In the genomic region with DNA sequence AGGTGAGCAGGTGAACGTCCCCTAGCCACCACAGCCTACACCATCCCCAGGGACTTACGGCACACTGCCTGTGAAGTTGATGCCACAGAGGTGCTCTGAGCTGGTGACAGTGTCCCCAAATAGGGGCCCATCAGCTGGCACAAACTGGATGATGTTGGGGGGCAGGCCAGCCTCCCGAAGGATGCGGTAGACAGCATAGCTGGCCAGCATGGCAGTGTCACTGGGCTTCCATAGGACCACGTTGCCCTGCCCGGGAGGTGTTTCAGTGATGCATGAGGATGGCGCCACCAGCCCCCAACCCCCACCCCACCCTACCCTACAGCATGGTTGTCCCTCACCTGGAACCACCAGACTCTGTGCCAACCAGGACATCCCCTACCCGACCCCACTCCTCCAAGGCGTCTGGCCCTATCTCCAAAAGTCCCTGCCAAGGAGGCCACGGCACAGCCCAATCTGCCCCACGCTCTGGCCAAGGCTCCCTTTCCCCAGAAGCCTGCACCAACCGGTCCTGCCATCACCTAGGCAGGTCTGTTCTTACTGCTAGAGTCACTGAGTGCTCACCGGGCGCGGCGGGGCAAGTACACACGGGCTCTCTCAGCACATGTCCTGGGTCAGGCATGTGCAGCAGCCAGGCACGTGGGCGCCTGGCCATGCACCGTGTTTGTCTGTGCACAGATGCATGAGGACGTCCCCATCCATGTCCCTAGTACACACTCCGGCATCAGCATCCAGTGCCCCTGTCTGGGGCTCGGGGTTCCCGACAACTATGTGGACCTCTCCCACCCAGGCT, we compare ENCODE assay signal across 29 cellular contexts. TPM values are rescaled to one million over a fixed set of nuclear protein-coding genes. Genes with fewer than 3 reads are reported as not detected.
"Had no signal": no experiment of that assay in that cellular context is flagged by ENCODE, and none has a peak within 500 bp of the region (broad histone marks: within the 10 kb centered on the region; RNA-seq: fewer than 3 reads in every experiment).

No MANE protein-coding gene starts in this region.

- ATAC-seq: activated CD8-positive, alpha-beta T cell treated with anti-CD3 and anti-CD28 coated beads for 36 hours; naive thymus-derived CD8-positive, alpha-beta T cell; sciatic nerve; stimulated activated memory B cell treated with anti-CD40 and anti-IgM and Interleukin-4, amounts not matched to agents 10 μg/mL and 1 μg/mL and 100 μg/mL, for 72 hours; upper lobe of right lung had no signal

- H3K27me3 ChIP-seq: cardiac muscle cell, dorsolateral prefrontal cortex, esophagus muscularis mucosa, hepatocyte, stomach, tibial artery, upper lobe of right lung had no signal

- H3K27ac ChIP-seq: cardiac muscle cell, coronary artery, esophagus muscularis mucosa, hepatocyte, stomach, tibial artery, upper lobe of right lung had no signal

- FAIRE-seq: frontal cortex, small intestine had no signal

- H3K4me1 ChIP-seq: esophagus muscularis mucosa, stomach, tibial artery, upper lobe of right lung had no signal

- H3K4me3 ChIP-seq: cardiac muscle cell, coronary artery, dorsolateral prefrontal cortex, esophagus muscularis mucosa, hepatocyte, stomach, tibial artery, upper lobe of right lung had no signal

- DNase-seq: activated B cell treated with CpG ODN at 0.5 μM for 24 hours; activated CD4-positive, alpha-beta T cell treated with anti-CD3 and anti-CD28 coated beads, Interleukin-2, amount 50 U/mL, for 1 hour; activated CD8-positive, alpha-beta T cell treated with anti-CD3 and anti-CD28 coated beads for 36 hours; activated T-cell treated with anti-CD3 and anti-CD28 coated beads, Interleukin-2, amount 50 U/mL, for 48 hours; cerebellar nuclear complex; effector memory CD4-positive, alpha-beta T cell; islet precursor cell; naive thymus-derived CD8-positive, alpha-beta T cell; small intestine; stimulated activated CD4-positive, alpha-beta T cell treated with anti-CD3 and anti-CD28 coated beads, Interleukin-1b, Interleukin-23, amount 100 ng/mL, for 48 hours; stimulated activated CD4-positive, alpha-beta T cell treated with anti-CD3 and anti-CD28 coated beads, Interleukin-4, amount 100 ng/mL, for 4 hours; stimulated activated CD8-positive, alpha-beta memory T cell treated with anti-CD3 and anti-CD28 coated beads, Interleukin-4, amount 100 ng/mL, for 48 hours; stomach; T-helper 1 cell; tibial artery; upper lobe of right lung had no signal

- H3K4me2 ChIP-seq: hepatocyte had no signal

- H3K79me2 ChIP-seq: hepatocyte had no signal

- H2AFZ ChIP-seq: hepatocyte had no signal

- H3K9me3 ChIP-seq: esophagus muscularis mucosa, stomach, tibial artery, upper lobe of right lung had no signal

RNA-seq across cellular contexts. Expression of a gene that starts 22.4 kb away (rescaled TPM):
- total RNA-seq: activated B cell treated with CpG ODN at 0.5 μM for 24 hours; activated CD8-positive, alpha-beta T cell treated with anti-CD3 and anti-CD28 coated beads for 36 hours; activated T-helper 2 cell treated with anti-CD3 and anti-CD28 coated beads, Interferon-gamma antibody, Interleukin-2, Interleukin-4, amounts not matched to agents 10 μg/mL and 5 μg/mL and 100 μg/mL, durations not matched to agents 14 hours and 24 hours and 36 hours; cardiac muscle cell; dorsolateral prefrontal cortex; esophagus muscularis mucosa; frontal cortex; hepatocyte; naive thymus-derived CD8-positive, alpha-beta T cell; neural crest cell; omental fat pad; renal cortical epithelial cell; sciatic nerve; upper lobe of right lung had no signal
- polyA plus RNA-seq: adipose tissue; cardiac muscle cell; hepatocyte; naive thymus-derived CD8-positive, alpha-beta T cell; small intestine; stomach had no signal
